In the genomic region with DNA sequence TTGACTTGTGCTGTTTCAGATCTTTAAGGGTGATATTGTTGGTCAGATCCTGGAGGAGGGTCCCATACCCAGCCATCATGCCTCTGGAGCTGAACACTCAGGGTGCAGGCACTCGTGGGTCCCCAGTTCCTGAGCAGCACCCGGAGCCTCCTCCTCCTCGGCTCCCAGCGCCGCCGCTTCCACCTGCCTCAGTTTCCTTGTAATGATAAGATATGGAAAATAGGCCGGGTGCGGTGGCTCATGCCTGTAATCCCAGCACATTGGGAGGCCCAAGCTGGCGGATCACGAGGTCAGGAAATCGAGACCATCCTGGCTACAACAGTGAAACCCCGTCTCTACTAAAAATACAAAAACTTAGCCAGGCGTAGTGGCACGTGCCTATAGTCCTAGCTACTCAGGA, we compare ENCODE assay signal across 31 cellular contexts.
"Had no signal": no experiment of that assay in that cellular context is flagged by ENCODE, and none has a peak within 500 bp of the region (broad histone marks: within the 10 kb centered on the region; RNA-seq: fewer than 3 reads in every experiment).

No MANE protein-coding gene starts in this region.

- H3K27me3 ChIP-seq: heart right ventricle, hepatocyte, neural progenitor cell, neutrophil, ovary, right atrium auricular region, sigmoid colon, spleen, testis, thyroid gland, transverse colon, upper lobe of left lung, vagina had no signal

- H3K4me2 ChIP-seq: hepatocyte, neural progenitor cell had no signal

- H3K79me2 ChIP-seq: hepatocyte had no signal

- H3K9me3 ChIP-seq: heart right ventricle, lower lobe of right lung, neutrophil, ovary, right atrium auricular region, sigmoid colon, spleen, testis, thyroid gland, transverse colon, upper lobe of left lung, vagina had no signal

- H3K36me3 Mint-ChIP-seq: mesothelial cell of epicardium; naive B cell; natural killer cell; neural progenitor cell; stimulated activated memory B cell treated with anti-CD40 and anti-IgM and Interleukin-4, amounts not matched to agents 10 μg/mL and 1 μg/mL and 100 μg/mL, for 72 hours had no signal

- H3K36me3 ChIP-seq: heart right ventricle, lower lobe of right lung, neural progenitor cell, neutrophil, ovary, right atrium auricular region, sigmoid colon, spleen, thyroid gland, transverse colon, upper lobe of left lung, vagina had no signal

- H3K27me3 Mint-ChIP-seq: naive B cell; progenitor cell of endocrine pancreas; stimulated activated memory B cell treated with anti-CD40 and anti-IgM and Interleukin-4, amounts not matched to agents 10 μg/mL and 1 μg/mL and 100 μg/mL, for 72 hours; stimulated activated naive CD8-positive, alpha-beta T cell treated with anti-CD3 and anti-CD28 coated beads, Interleukin-15, amount 100 ng/mL, for 72 hours had no signal

- H3K9ac ChIP-seq: neural progenitor cell had no signal

- H3K27ac Mint-ChIP-seq: mesothelial cell of epicardium; naive B cell; natural killer cell; nephron progenitor cell; neural progenitor cell; progenitor cell of endocrine pancreas; stimulated activated memory B cell treated with anti-CD40 and anti-IgM and Interleukin-4, amounts not matched to agents 10 μg/mL and 1 μg/mL and 100 μg/mL, for 72 hours; stimulated activated naive CD8-positive, alpha-beta T cell treated with anti-CD3 and anti-CD28 coated beads, Interleukin-15, amount 100 ng/mL, for 72 hours had no signal

- FAIRE-seq: keratinocyte, small intestine had no signal

- H3K4me1 ChIP-seq: heart right ventricle, lower lobe of right lung, neural progenitor cell, right atrium auricular region, sigmoid colon, spleen, testis, thyroid gland, transverse colon, upper lobe of left lung, vagina had no signal

- H2AFZ ChIP-seq: hepatocyte, neural progenitor cell had no signal

- H3K4me1 Mint-ChIP-seq: mesothelial cell of epicardium; nephron progenitor cell; neural progenitor cell; stimulated activated memory B cell treated with anti-CD40 and anti-IgM and Interleukin-4, amounts not matched to agents 10 μg/mL and 1 μg/mL and 100 μg/mL, for 72 hours had no signal

- DNase-seq: heart right ventricle; kidney glomerular epithelial cell; left cardiac atrium; left ventricle myocardium superior; lower lobe of right lung; mammary epithelial cell; mesenchymal stem cell; naive B cell; natural killer cell; nephron progenitor cell; ovary; sigmoid colon; small intestine; spleen; stimulated activated CD4-positive, alpha-beta T cell treated with anti-CD3 and anti-CD28 coated beads, Interleukin-4, amount 100 ng/mL, for 24 hours; stimulated activated naive CD4-positive, alpha-beta T cell treated with Interleukin-2 at 50 U/mL for 16 hours; stimulated activated naive CD8-positive, alpha-beta T cell treated with anti-CD3 and anti-CD28 coated beads, Interleukin-15, amount 100 ng/mL, for 72 hours; testis; thyroid gland; transverse colon had no signal

- ATAC-seq: heart right ventricle; left cardiac atrium; left lobe of liver; left ventricle myocardium superior; lower lobe of right lung; natural killer cell; stimulated activated memory B cell treated with anti-CD40 and anti-IgM and Interleukin-4, amounts not matched to agents 10 μg/mL and 1 μg/mL and 100 μg/mL, for 72 hours; stimulated activated naive CD8-positive, alpha-beta T cell treated with anti-CD3 and anti-CD28 coated beads, Interleukin-15, amount 100 ng/mL, for 72 hours had no signal

- H3K4me3 Mint-ChIP-seq: mesothelial cell of epicardium; naive B cell; natural killer cell; nephron progenitor cell; neural progenitor cell; stimulated activated memory B cell treated with anti-CD40 and anti-IgM and Interleukin-4, amounts not matched to agents 10 μg/mL and 1 μg/mL and 100 μg/mL, for 72 hours; stimulated activated naive CD8-positive, alpha-beta T cell treated with anti-CD3 and anti-CD28 coated beads, Interleukin-15, amount 100 ng/mL, for 72 hours had no signal

- H3K4me3 ChIP-seq: heart right ventricle, hepatocyte, lower lobe of right lung, neural progenitor cell, ovary, right atrium auricular region, sigmoid colon, spleen, testis, thyroid gland, transverse colon, upper lobe of left lung, vagina had no signal

- H3K27ac ChIP-seq: heart right ventricle, hepatocyte, lower lobe of right lung, neural progenitor cell, neutrophil, ovary, right atrium auricular region, sigmoid colon, spleen, testis, thyroid gland, transverse colon, upper lobe of left lung, vagina had no signal

- H3K9me3 Mint-ChIP-seq: naive B cell; natural killer cell; neural progenitor cell; stimulated activated memory B cell treated with anti-CD40 and anti-IgM and Interleukin-4, amounts not matched to agents 10 μg/mL and 1 μg/mL and 100 μg/mL, for 72 hours had no signal
